Comparison of ENCODE assay signal across 13 cellular contexts in genomic region chr15:90750186-90750585, GRCh38. TPM values are rescaled to one million over a fixed set of nuclear protein-coding genes. Genes with fewer than 3 reads are reported as not detected.
A peak's percentile ranks its signal among the peaks of the same experiment; 100 is the strongest.
DNase-seq lines count a peak whose midpoint lies in the region; ATAC-seq lines count a peak whose summit lies in the region.
"Had no signal": no experiment of that assay in that cellular context is flagged by ENCODE, and none has a peak within 500 bp of the region (broad histone marks: within the 10 kb centered on the region; RNA-seq: fewer than 3 reads in every experiment).

No MANE protein-coding gene starts in this region.

- ATAC-seq in HG03469 (IDR thresholded peaks at IDR 0.05; ENCODE audit: unreplicated experiment), result peak; percentile 41
- no peak for ATAC-seq in GM18861 (IDR thresholded peaks at IDR 0.05; ENCODE audit: unreplicated experiment)
- ATAC-seq in naive thymus-derived CD8-positive, alpha-beta T cell, result no peak

- no peak overlapping the region for H3K4me3 Mint-ChIP-seq in activated CD4-positive, alpha-beta T cell treated with anti-CD3 and anti-CD28 coated beads, Interleukin-2, amount 10 ng/mL, durations not matched to agents 7 days and 5 days
- H3K4me3 Mint-ChIP-seq in naive thymus-derived CD8-positive, alpha-beta T cell, result peak overlapping the region in 1 of 10 donors; percentile 24
- H3K4me3 Mint-ChIP-seq: HFFc6 had no signal

- POLR2A ChIA-PET in activated CD4-positive, alpha-beta T cell treated with anti-CD3 and anti-CD28 coated beads, Interleukin-2, amount 10 ng/mL, durations not matched to agents 7 days and 5 days (lab: Charles Lee), result no interaction called here
- POLR2A ChIA-PET in naive thymus-derived CD8-positive, alpha-beta T cell (lab: Charles Lee), result no interaction called here

- H3K9me3 Mint-ChIP-seq in activated CD4-positive, alpha-beta T cell treated with anti-CD3 and anti-CD28 coated beads, Interleukin-2, amount 10 ng/mL, durations not matched to agents 7 days and 5 days, result no peaks in the 10 kb centered on the region
- H3K9me3 Mint-ChIP-seq in naive thymus-derived CD8-positive, alpha-beta T cell, result no peaks in the 10 kb centered on the region
- H3K9me3 Mint-ChIP-seq: HFFc6 had no signal

- peaks cover 30% of the 10 kb centered on the region for H3K4me1 Mint-ChIP-seq in activated CD4-positive, alpha-beta T cell treated with anti-CD3 and anti-CD28 coated beads, Interleukin-2, amount 10 ng/mL, durations not matched to agents 7 days and 5 days
- peaks cover 0 to 10% (median 1%) of the 10 kb centered on the region in 4 donors for H3K4me1 Mint-ChIP-seq in naive thymus-derived CD8-positive, alpha-beta T cell

- DNase-seq in NCI-H2107 treated with DMSO at 0.1 percent for 48 hours (lab: John Stamatoyannopoulos, UW; ENCODE audit: unreplicated experiment), result peak; percentile 40
- DNase-seq in NCI-H2107 (lab: John Stamatoyannopoulos, UW), result no peak
- DNase-seq in activated CD4-positive, alpha-beta T cell treated with anti-CD3 and anti-CD28 coated beads, Interleukin-2, amount 10 ng/mL, durations not matched to agents 7 days and 5 days, result peak; percentile 10
- peak; percentile 16 for DNase-seq in midbrain (lab: John Stamatoyannopoulos, UW)
- DNase-seq in naive thymus-derived CD8-positive, alpha-beta T cell, result no peak
- DNase-seq in NCI-H2227 (lab: John Stamatoyannopoulos, UW; ENCODE audit: unreplicated experiment), result no peak
- DNase-seq: cerebellar nuclear complex, DMS79 treated with DMSO at 0.1 percent for 48 hours, foreskin fibroblast, HFFc6, NCI-H2029 treated with DMSO at 0.1 percent for 48 hours had no signal

- H3K36me3 Mint-ChIP-seq in activated CD4-positive, alpha-beta T cell treated with anti-CD3 and anti-CD28 coated beads, Interleukin-2, amount 10 ng/mL, durations not matched to agents 7 days and 5 days (ENCODE audit: low read depth), result peaks cover 51% of the 10 kb centered on the region
- H3K36me3 Mint-ChIP-seq in naive thymus-derived CD8-positive, alpha-beta T cell, result peaks cover 0 to 48% (median 19%) of the 10 kb centered on the region in 3 donors

- H3K27me3 Mint-ChIP-seq in activated CD4-positive, alpha-beta T cell treated with anti-CD3 and anti-CD28 coated beads, Interleukin-2, amount 10 ng/mL, durations not matched to agents 7 days and 5 days, result no peaks in the 10 kb centered on the region
- H3K27me3 Mint-ChIP-seq in naive thymus-derived CD8-positive, alpha-beta T cell, result no peaks in the 10 kb centered on the region

- CTCF ChIA-PET in activated CD4-positive, alpha-beta T cell treated with anti-CD3 and anti-CD28 coated beads, Interleukin-2, amount 10 ng/mL, durations not matched to agents 7 days and 5 days (lab: Charles Lee), result interaction anchor here (1.0 kb wide), 1 partner anchor 13 kb away, joined by 6 read pairs; no protein-coding TSS in a partner anchor

- H3K27ac Mint-ChIP-seq in activated CD4-positive, alpha-beta T cell treated with anti-CD3 and anti-CD28 coated beads, Interleukin-2, amount 10 ng/mL, durations not matched to agents 7 days and 5 days, result peak overlapping the region; percentile 17
- no peak overlapping the region for H3K27ac Mint-ChIP-seq in naive thymus-derived CD8-positive, alpha-beta T cell
- H3K27ac Mint-ChIP-seq: HFFc6 had no signal

RNA-seq across cellular contexts. Expression of gene BLM, which starts 33.0 kb away (rescaled TPM):
- 10 to 100 TPM; 50.2 to 57.7 TPM for total RNA-seq in activated CD4-positive, alpha-beta T cell treated with anti-CD3 and anti-CD28 coated beads, Interleukin-2, amount 10 ng/mL, durations not matched to agents 7 days and 5 days
- 1 to 10 TPM; 5.9 to 7.1 TPM for total RNA-seq in naive thymus-derived CD8-positive, alpha-beta T cell
- 1 to 10 TPM; 2.6 to 4.1 (median 4.1) TPM for polyA plus RNA-seq in naive thymus-derived CD8-positive, alpha-beta T cell

Comparison
In these comparisons a context has a peak if more than half of its experiments do, and no peak if none do; other contexts are left out.
1. DNase-seq: peak in NCI-H2107 treated with DMSO at 0.1 percent for 48 hours (single experiment), activated CD4-positive, alpha-beta T cell treated with anti-CD3 and anti-CD28 coated beads, Interleukin-2, amount 10 ng/mL, durations not matched to agents 7 days and 5 days (single experiment) and midbrain (single experiment); none in NCI-H2107 (single experiment), naive thymus-derived CD8-positive, alpha-beta T cell (0 of 10) and NCI-H2227 (single experiment).
2. RNA of gene BLM, which starts 33.0 kb away (total RNA-seq): 50.2 to 57.7 TPM in activated CD4-positive, alpha-beta T cell treated with anti-CD3 and anti-CD28 coated beads, Interleukin-2, amount 10 ng/mL, durations not matched to agents 7 days and 5 days; 5.9 to 7.1 TPM in naive thymus-derived CD8-positive, alpha-beta T cell; every median in the first group is over 4 times any median in the second.